8 cellular contexts compared by ENCODE assay signal in genomic region chr4:140151700-140152014, GRCh38. TPM values are rescaled to one million over a fixed set of nuclear protein-coding genes. Genes with fewer than 3 reads are reported as not detected.
DNase-seq lines count a peak whose midpoint lies in the region; ATAC-seq lines count a peak whose summit lies in the region.

No MANE protein-coding gene starts in this region.

- peaks cover 0 to 2% of the 10 kb centered on the region in 2 experiments for H3K9me3 ChIP-seq in CD4-positive, CD25-positive, alpha-beta regulatory T cell (ENCODE audit: control insufficient read depth in 2 of 2, low read length in 2 of 2)
- no peaks in the 10 kb centered on the region for H3K9me3 ChIP-seq in muscle layer of duodenum (ENCODE audit: control insufficient read depth in 1 of 2, low read length in 2 of 2)

- peak overlapping the region; percentile 78 for H3K27ac ChIP-seq in CD4-positive, CD25-positive, alpha-beta regulatory T cell (ENCODE audit: insufficient read depth, low read length, poor library complexity, severe bottlenecking)
- peak overlapping the region; percentile 93 for H3K27ac ChIP-seq in muscle layer of duodenum (ENCODE audit: low read length)

- H3K36me3 ChIP-seq in CD4-positive, CD25-positive, alpha-beta regulatory T cell (ENCODE audit: control insufficient read depth, insufficient read depth, low read length), result no peaks in the 10 kb centered on the region
- H3K36me3 ChIP-seq in muscle layer of duodenum (ENCODE audit: control insufficient read depth in 1 of 2, insufficient read depth in 2 of 2, low read length in 2 of 2), result no peaks in the 10 kb centered on the region

- ATAC-seq in CD4-positive, CD25-positive, alpha-beta regulatory T cell (ENCODE audit: low read depth in 2 of 2), result peak; percentile 38 to 40
- peak; percentile 24 for ATAC-seq in activated T-cell treated with anti-CD3 and anti-CD28 coated beads, Interleukin-2, amount 50 U/mL, for 4 hours

- peaks cover 12 to 46% (median 29%) of the 10 kb centered on the region in 4 donors for H3K4me1 Mint-ChIP-seq in CD4-positive, CD25-positive, alpha-beta regulatory T cell
- peaks cover 35% of the 10 kb centered on the region for H3K4me1 Mint-ChIP-seq in activated T-cell treated with anti-CD3 and anti-CD28 coated beads, Interleukin-2, amount 50 U/mL, for 4 hours (ENCODE audit: low read depth)

- peak overlapping the region; percentile 65 for H3K4me3 ChIP-seq in CD4-positive, CD25-positive, alpha-beta regulatory T cell (ENCODE audit: low read depth, low read length)
- peak overlapping the region; percentile 70 to 92 for H3K4me3 ChIP-seq in muscle layer of duodenum (ENCODE audit: low read depth in 1 of 2, low read length in 2 of 2)

- DNase-seq in CD4-positive, CD25-positive, alpha-beta regulatory T cell, result peak in 2 of 3 donors; percentile 38 to 69
- peak; percentile 90 for DNase-seq in HuH-7.5 (ENCODE audit: low spot score)
- peak; percentile 90 for DNase-seq in NOMO-1 treated with DMSO at 0.1 percent for 48 hours (lab: John Stamatoyannopoulos, UW; ENCODE audit: unreplicated experiment)
- peak; percentile 57 for DNase-seq in activated T-cell treated with anti-CD3 and anti-CD28 coated beads, Interleukin-2, amount 50 U/mL, for 4 hours
- DNase-seq in fibroblast of gingiva (ENCODE audit: low read depth), result peak; percentile 63
- DNase-seq in superior temporal gyrus (ENCODE audit: extremely low spot score), result peak; percentile 58
- DNase-seq in activated effector memory CD4-positive, alpha-beta T cell treated with anti-CD3 and anti-CD28 coated beads, Interleukin-2, amount 50 U/mL, for 16 hours, result no peak

- no peaks in the 10 kb centered on the region for H3K36me3 Mint-ChIP-seq in CD4-positive, CD25-positive, alpha-beta regulatory T cell
- no peaks in the 10 kb centered on the region for H3K36me3 Mint-ChIP-seq in activated T-cell treated with anti-CD3 and anti-CD28 coated beads, Interleukin-2, amount 50 U/mL, for 4 hours (ENCODE audit: insufficient read depth)

- H3K27me3 Mint-ChIP-seq in CD4-positive, CD25-positive, alpha-beta regulatory T cell, result peaks cover 76% of the 10 kb centered on the region
- peaks cover 6% of the 10 kb centered on the region for H3K27me3 Mint-ChIP-seq in activated T-cell treated with anti-CD3 and anti-CD28 coated beads, Interleukin-2, amount 50 U/mL, for 4 hours (ENCODE audit: low read depth)

- peak overlapping the region; percentile 92 to 96 (median 93) for H3K4me3 Mint-ChIP-seq in CD4-positive, CD25-positive, alpha-beta regulatory T cell
- peak overlapping the region; percentile 87 for H3K4me3 Mint-ChIP-seq in activated T-cell treated with anti-CD3 and anti-CD28 coated beads, Interleukin-2, amount 50 U/mL, for 4 hours

- peak overlapping the region; percentile 56 to 92 (median 85) for H3K27ac Mint-ChIP-seq in CD4-positive, CD25-positive, alpha-beta regulatory T cell

- H3K27me3 ChIP-seq in CD4-positive, CD25-positive, alpha-beta regulatory T cell (ENCODE audit: control insufficient read depth, insufficient read depth, low read length), result peaks cover 14% of the 10 kb centered on the region
- H3K27me3 ChIP-seq in muscle layer of duodenum (ENCODE audit: low read depth, low read length), result no peaks in the 10 kb centered on the region

- H3K4me1 ChIP-seq in CD4-positive, CD25-positive, alpha-beta regulatory T cell (ENCODE audit: control insufficient read depth, insufficient read depth, low read length, poor library complexity, severe bottlenecking), result peaks cover 50% of the 10 kb centered on the region
- no peaks in the 10 kb centered on the region for H3K4me1 ChIP-seq in muscle layer of duodenum (ENCODE audit: control insufficient read depth in 1 of 2, insufficient read depth in 2 of 2, low read length in 2 of 2)

- peaks cover 0 to 1% (median 0%) of the 10 kb centered on the region in 7 donors for H3K9me3 Mint-ChIP-seq in CD4-positive, CD25-positive, alpha-beta regulatory T cell
- no peaks in the 10 kb centered on the region for H3K9me3 Mint-ChIP-seq in activated T-cell treated with anti-CD3 and anti-CD28 coated beads, Interleukin-2, amount 50 U/mL, for 4 hours

RNA-seq across cellular contexts. Expression of gene MAML3, which starts 2.3 kb away (rescaled TPM):
- total RNA-seq in CD4-positive, CD25-positive, alpha-beta regulatory T cell, result 1.1 TPM
- polyA plus RNA-seq in CD4-positive, CD25-positive, alpha-beta regulatory T cell, result under 1 TPM in 3 of 4 donors, not detected in 1; 0.11 to 0.20 (median 0.13) TPM
- 1 to 10 TPM in 1 of 3 donors, under 1 TPM in 2; 0.60 to 1.0 (median 0.73) TPM for total RNA-seq in activated T-cell treated with anti-CD3 and anti-CD28 coated beads, Interleukin-2, amount 50 U/mL, for 4 hours
